Comparison of ENCODE assay signal across 1 cellular context in genomic region chr6:34922177-34922663, GRCh38.
TF ChIP-seq lines count a peak whose summit lies in the region.

No MANE protein-coding gene starts in this region.

TF ChIP-seq in GM23338, 12 proteins besides CTCF, POLR2A, EP300 and RAD21 (continued from another document):
- no peak for TF ChIP-seq STAT1 (IDR thresholded peaks at IDR 0.05; ENCODE audit: unreplicated experiment)
- TF ChIP-seq ZNF114 (CRISPR knock-in tag; IDR thresholded peaks at IDR 0.05): no peak
- TF ChIP-seq ZNF331 (CRISPR knock-in tag; IDR thresholded peaks at IDR 0.05; ENCODE audit: low read depth): no peak
- no peak for TF ChIP-seq POLR2AphosphoS5 (IDR thresholded peaks at IDR 0.05; ENCODE audit: low read depth)
- TF ChIP-seq JUNB (IDR thresholded peaks at IDR 0.05; ENCODE audit: unreplicated experiment): no peak
